Comparison of ENCODE assay signal across 20 cellular contexts in genomic region chr11:106959386-106959785, GRCh38. TPM values are rescaled to one million over a fixed set of nuclear protein-coding genes. Genes with fewer than 3 reads are reported as not detected.
DNase-seq lines count a peak whose midpoint lies in the region; ATAC-seq, FAIRE-seq and TF ChIP-seq lines count a peak whose summit lies in the region.
"Had no signal": no experiment of that assay in that cellular context is flagged by ENCODE, and none has a peak within 500 bp of the region (broad histone marks: within the 10 kb centered on the region; RNA-seq: fewer than 3 reads in every experiment).

No MANE protein-coding gene starts in this region.

- no peak for DNase-seq in A673 (ENCODE audit: low spot score)
- no peak for DNase-seq in H1 (ENCODE audit: low read depth in 1 of 2, low spot score in 2 of 2)
- DNase-seq in neural progenitor cell (ENCODE audit: low spot score) = no peak
- DNase-seq in colonic mucosa = no peak
- no peak for DNase-seq in upper lobe of left lung
- DNase-seq in GM10248 (ENCODE audit: extremely low spot score) = no peak
- DNase-seq: COR-L47, EL, HCEC 1CT, KBM-7, MV-4-11, NCI-H1417, NCI-H1930, NCI-H2171 treated with DMSO at 0.1 percent for 48 hours, NCI-H748 treated with DMSO at 0.1 percent for 48 hours, RPMI8226 had no signal

- peaks cover 3% of the 10 kb centered on the region for H3F3A ChIP-seq in neural progenitor cell (ENCODE audit: low read depth)

- H4K5ac ChIP-seq in H1 (ENCODE audit: insufficient read length, low read depth, low read length) = no peak overlapping the region

- H3K27me3 Mint-ChIP-seq in neural progenitor cell (ENCODE audit: insufficient read depth, low read depth) = no peaks in the 10 kb centered on the region

- no peak overlapping the region for H2AK5ac ChIP-seq in H1 (ENCODE audit: low read depth, low read length)

- no peaks in the 10 kb centered on the region for H3K36me3 ChIP-seq in A673 (ENCODE audit: insufficient read depth, low read length, poor library complexity, severe bottlenecking)
- H3K36me3 ChIP-seq in HUES48 (ENCODE audit: control insufficient read depth, insufficient read depth, low read length) = no peaks in the 10 kb centered on the region
- no peaks in the 10 kb centered on the region for H3K36me3 ChIP-seq in H1 (ENCODE audit: control insufficient read depth in 2 of 4, insufficient read depth in 4 of 4, low read length in 3 of 4)
- H3K36me3 ChIP-seq in neural progenitor cell = no peaks in the 10 kb centered on the region
- H3K36me3 ChIP-seq in colonic mucosa = no peaks in the 10 kb centered on the region
- no peaks in the 10 kb centered on the region for H3K36me3 ChIP-seq in upper lobe of left lung
- H3K36me3 ChIP-seq: SJSA1 had no signal

- BruUV-seq in A673 (replicated peaks; lab: Mats Ljungman, UMichigan) = no TSS peak

- WGBS in H1 (ENCODE audit: extremely low coverage in 1 of 2, insufficient coverage in 1 of 2, insufficient read length in 1 of 2, insufficient replicate concordance in 2 of 2, low coverage in 1 of 2, low lambda C conversion rate in 2 of 2, missing lambda C conversion rate in 1 of 2), 2 experiments = 79% methylated on average over 3 of the region's 3 CpGs; no CpG with 5 or more reads in 1 of the 2 experiments
- WGBS in upper lobe of left lung, 2 donors = 77 to 80% methylated on average over 3 of the region's 3 CpGs

- H3K4me3 ChIP-seq in A673 (ENCODE audit: low read depth, low read length, poor library complexity, severe bottlenecking) (no peak overlapping the region), HUES48 (ENCODE audit: low read depth, low read length) (no peak overlapping the region), H1 (ENCODE audit: extremely low read depth in 1 of 4, insufficient read depth in 2 of 4, low read depth in 3 of 4, low read length in 4 of 4) (no peak overlapping the region), neural progenitor cell (no peak overlapping the region), colonic mucosa (no peak overlapping the region), upper lobe of left lung (no peak overlapping the region)
- H3K4me3 ChIP-seq: SJSA1 had no signal

- POLR2A ChIA-PET in A673 (lab: Charles Lee; ENCODE audit: low non-redundant PET) = interaction anchor here (0.5 to 0.6 kb wide), 2 partner anchors 9 to 882 kb away, joined by 3 to 7 read pairs; partner anchors contain the start of genes AASDHPPT and KBTBD3
- POLR2A ChIA-PET in H1 (lab: Charles Lee; ENCODE audit: partially characterized antibody) = interaction anchor here (0.7 kb wide), 1 partner anchor 70 kb away, joined by 3 read pairs; no protein-coding TSS in a partner anchor
- POLR2A ChIA-PET in GM10248 (lab: Yijun Ruan, JAX) = no interaction called here

- no peaks in the 10 kb centered on the region for H3K9me3 Mint-ChIP-seq in neural progenitor cell

- H4K20me1 ChIP-seq in H1 (replicated peaks in 1 of 2; ENCODE audit: control insufficient read depth in 1 of 2, insufficient read depth in 2 of 2, low read length in 2 of 2) (no peaks in the 10 kb centered on the region), neural progenitor cell (ENCODE audit: low read depth) (no peaks in the 10 kb centered on the region)

- intact Hi-C loops in A673 (cut with micrococcal nuclease; ENCODE audit: unreplicated experiment) = loop anchor here (5.0 kb wide), 1 partner anchor 42 kb away; no protein-coding TSS in a partner anchor
- intact Hi-C loops in colonic mucosa (cut with DNase I) = no loop called here

- no peak overlapping the region for H4K91ac ChIP-seq in H1 (replicated peaks; ENCODE audit: insufficient read length, low read length)

- peaks cover 38% of the 10 kb centered on the region for H3K4me1 Mint-ChIP-seq in neural progenitor cell
- H3K4me1 Mint-ChIP-seq: CD14-positive monocyte had no signal

- no peak overlapping the region for H3K14ac ChIP-seq in H1 (ENCODE audit: insufficient read length)

- no peak overlapping the region for H3K23ac ChIP-seq in H1 (ENCODE audit: insufficient read length)

- H3K4me3 Mint-ChIP-seq in neural progenitor cell = no peak overlapping the region
- H3K4me3 Mint-ChIP-seq: CD14-positive monocyte had no signal

- H2BK20ac ChIP-seq in H1 (ENCODE audit: low read length) = no peak overlapping the region

- TF ChIP-seq EP300 in H1 (IDR thresholded peaks at IDR 0.05; ENCODE audit: borderline replicate concordance in 1 of 2, low read depth in 2 of 2, low read length in 2 of 2) = no peak
- no peak for TF ChIP-seq EP300 in upper lobe of left lung (IDR thresholded peaks at IDR 0.05)

- H2BK120ac ChIP-seq in H1 (replicated peaks; ENCODE audit: low read depth, low read length) = no peak overlapping the region

- H3K27ac ChIP-seq in A673 (ENCODE audit: low read depth, low read length, poor library complexity, severe bottlenecking) = peak overlapping the region; percentile 94
- peak overlapping the region; percentile 59 for H3K27ac ChIP-seq in HUES48 (ENCODE audit: low read depth, low read length)
- no peak overlapping the region for H3K27ac ChIP-seq in H1 (ENCODE audit: low read depth, low read length)
- no peak overlapping the region for H3K27ac ChIP-seq in neural progenitor cell
- H3K27ac ChIP-seq in colonic mucosa = no peak overlapping the region
- H3K27ac ChIP-seq in upper lobe of left lung = peak overlapping the region in 2 of 4 donors; percentile 7 to 46
- H3K27ac ChIP-seq: SJSA1 had no signal

- no peak overlapping the region for H3K56ac ChIP-seq in H1 (replicated peaks; ENCODE audit: insufficient read length, low read depth, low read length)

- FAIRE-seq in H1 (lab: Jason Lieb, UNC) = no peak

- H2BK5ac ChIP-seq in H1 (ENCODE audit: low read depth, low read length) = no peak overlapping the region

- H3K9me3 ChIP-seq in A673 (ENCODE audit: low read depth, low read length, poor library complexity, severe bottlenecking) = no peaks in the 10 kb centered on the region
- H3K9me3 ChIP-seq in HUES48 (ENCODE audit: control insufficient read depth, insufficient read depth, low read length) = no peaks in the 10 kb centered on the region; the same call in 1 of the 2 replicates
- H3K9me3 ChIP-seq in H1 (ENCODE audit: insufficient read depth in 2 of 2, low read depth in 1 of 2, low read length in 1 of 2) = no peaks in the 10 kb centered on the region
- H3K9me3 ChIP-seq in neural progenitor cell (ENCODE audit: low read depth) = no peaks in the 10 kb centered on the region
- H3K9me3 ChIP-seq in colonic mucosa = no peaks in the 10 kb centered on the region
- H3K9me3 ChIP-seq in upper lobe of left lung = no peaks in the 10 kb centered on the region
- H3K9me3 ChIP-seq: SJSA1 had no signal

- TF ChIP-seq POLR2A in H1 (IDR thresholded peaks at IDR 0.05; ENCODE audit: control extremely low read depth in 1 of 2, low read depth in 2 of 2, low read length in 2 of 2) (no peak), upper lobe of left lung (IDR thresholded peaks at IDR 0.05) (no peak)

- no peak overlapping the region for H3K4ac ChIP-seq in H1 (replicated peaks; ENCODE audit: insufficient read length, low read depth, low read length)

- peaks cover 2% of the 10 kb centered on the region for H3K36me3 Mint-ChIP-seq in neural progenitor cell
- H3K36me3 Mint-ChIP-seq: CD14-positive monocyte had no signal

- CTCF ChIA-PET in A673 (lab: Charles Lee) (no interaction called here), H1 (lab: Charles Lee; ENCODE audit: partially characterized antibody) (interaction anchor here (0.6 to 2.1 kb wide), 6 partner anchors 10 to 491 kb away, joined by 3 to 7 read pairs (median 4); no protein-coding TSS in a partner anchor), GM10248 (lab: Yijun Ruan, JAX) (interaction anchor here (1.2 to 1.7 kb wide), 3 partner anchors 13 to 30 kb away, joined by 3 to 4 read pairs (median 4); no protein-coding TSS in a partner anchor)

- H3K79me2 ChIP-seq in H1 (ENCODE audit: control insufficient read depth in 1 of 2, insufficient read depth in 2 of 2, low read length in 2 of 2) (no peaks in the 10 kb centered on the region), neural progenitor cell (ENCODE audit: low read depth) (no peaks in the 10 kb centered on the region)

- no peaks in the 10 kb centered on the region for H3K79me1 ChIP-seq in H1 (ENCODE audit: low read depth, low read length)

- H2BK12ac ChIP-seq in H1 (ENCODE audit: low read depth, low read length) = no peak overlapping the region

- H3K23me2 ChIP-seq in H1 (ENCODE audit: low read depth, low read length) = peaks cover 2% of the 10 kb centered on the region; the same call in 1 of the 2 replicates

- no peak for TF ChIP-seq CTCF in A673 (conservative IDR thresholded peaks at IDR 0.05; ENCODE audit: low read depth, low read length)
- TF ChIP-seq CTCF in H1 (IDR thresholded peaks at IDR 0.05; ENCODE audit: control extremely low read depth in 1 of 3, insufficient read depth in 1 of 3, low read depth in 1 of 3, low read length in 3 of 3) = no peak
- no peak for TF ChIP-seq CTCF in neural progenitor cell (IDR thresholded peaks at IDR 0.05)
- TF ChIP-seq CTCF in colonic mucosa (IDR thresholded peaks at IDR 0.05) = no peak
- no peak for TF ChIP-seq CTCF in upper lobe of left lung (IDR thresholded peaks at IDR 0.05)
- TF ChIP-seq CTCF in GM10248 (IDR thresholded peaks at IDR 0.05; ENCODE audit: control extremely low read depth, extremely low read depth, low read depth, missing control alignments) = no peak

- no peak overlapping the region for H3K4me2 ChIP-seq in H1 (ENCODE audit: insufficient read depth in 1 of 2, low read depth in 2 of 2, low read length in 2 of 2)
- H3K4me2 ChIP-seq in neural progenitor cell = peak overlapping the region; percentile 2

- H3K18ac ChIP-seq in H1 (ENCODE audit: extremely low read depth, low read length) = no peak overlapping the region

- H3K9ac ChIP-seq in HUES48 (ENCODE audit: low read depth, low read length) = no peak overlapping the region
- H3K9ac ChIP-seq in H1 (replicated peaks in 1 of 4; ENCODE audit: extremely low read depth in 1 of 4, low read depth in 3 of 4, low read length in 3 of 4) = no peak overlapping the region
- no peak overlapping the region for H3K9ac ChIP-seq in neural progenitor cell
- H3K9ac ChIP-seq in colonic mucosa (ENCODE audit: low read depth in 2 of 2, low read length in 2 of 2) = no peak overlapping the region

- no peak overlapping the region for H4K8ac ChIP-seq in H1 (ENCODE audit: extremely low read depth, insufficient read depth, low read length)

- H3K4me1 ChIP-seq in A673 (ENCODE audit: insufficient read depth, low read length, poor library complexity, severe bottlenecking) = peaks cover 71% of the 10 kb centered on the region
- H3K4me1 ChIP-seq in HUES48 (ENCODE audit: control insufficient read depth, insufficient read depth, low read length) = peaks cover 50% of the 10 kb centered on the region
- H3K4me1 ChIP-seq in H1 (replicated peaks in 1 of 4; ENCODE audit: control insufficient read depth in 3 of 4, insufficient read depth in 4 of 4, low read length in 3 of 4) = peaks cover 6 to 25% (median 14%) of the 10 kb centered on the region in 4 experiments
- peaks cover 39% of the 10 kb centered on the region for H3K4me1 ChIP-seq in neural progenitor cell
- H3K4me1 ChIP-seq in colonic mucosa = no peaks in the 10 kb centered on the region
- H3K4me1 ChIP-seq in upper lobe of left lung = no peaks in the 10 kb centered on the region

- no peak overlapping the region for H2BK15ac ChIP-seq in H1 (ENCODE audit: low read length)

- H2AFZ ChIP-seq in H1 (ENCODE audit: low read length) (0 out of 2 replicates have a peak overlapping the region, but pooled peaks have one; percentile 19), neural progenitor cell (replicated peaks) (peak overlapping the region; percentile 55)

- ATAC-seq in HG02981 (IDR thresholded peaks at IDR 0.05; ENCODE audit: unreplicated experiment) = no peak
- no peak for ATAC-seq in upper lobe of left lung (ENCODE audit: low FRiP score in 2 of 2)

- H3K27me3 ChIP-seq in A673 (replicated peaks; ENCODE audit: insufficient read depth, low read depth, low read length, poor library complexity) (no peaks in the 10 kb centered on the region), HUES48 (ENCODE audit: control insufficient read depth, insufficient read depth, low read length) (no peaks in the 10 kb centered on the region), H1 (replicated peaks in 1 of 4; ENCODE audit: control insufficient read depth in 3 of 4, extremely low read depth in 1 of 4, insufficient read depth in 3 of 4, low read length in 3 of 4) (no peaks in the 10 kb centered on the region), neural progenitor cell (no peaks in the 10 kb centered on the region), colonic mucosa (no peaks in the 10 kb centered on the region), upper lobe of left lung (no peaks in the 10 kb centered on the region)
- H3K27me3 ChIP-seq: SJSA1 had no signal

- H3K27ac Mint-ChIP-seq in neural progenitor cell = peak overlapping the region; percentile 79
- H3K27ac Mint-ChIP-seq: CD14-positive monocyte had no signal

- no peak for TF ChIP-seq RAD21 in H1 (IDR thresholded peaks at IDR 0.05 in 1 of 2, conservative IDR thresholded peaks at IDR 0.05 in 1 of 2; ENCODE audit: low read depth in 2 of 2, low read length in 2 of 2)

RNA-seq across cellular contexts. Expression of gene GUCY1A2, which starts 58.9 kb away (rescaled TPM):
- total RNA-seq in A673 (2021) = 5.3 and 5.4 TPM in 2 replicates
- total RNA-seq in H1 (2021; fragmentation: NEBNext Ultra II Directional; extraction: Animal tissue kit (Norgen Biotek cat#: 25700)) = 1.6 and 1.9 TPM in 2 replicates
- polyA plus RNA-seq in H1 (2011; rRNA removed) = 0.09 and 0.11 TPM in 2 replicates
- polyA plus RNA-seq in H1 (2011; cell fraction: cytosol; rRNA removed) = 0.16 TPM
- 0.21 TPM for polyA plus RNA-seq in H1 (2011; cell fraction: nucleus; rRNA removed)
- 0.38 to 0.55 TPM (median 0.46 TPM) in 4 replicates for polyA plus RNA-seq in H1 (2012, experiment 1 of 2)
- 0.16 TPM for polyA plus RNA-seq in H1 (2012, experiment 2 of 2)
- polyA plus RNA-seq in H1 (2013, experiment 1 of 2) = 0.34 TPM
- polyA plus RNA-seq in H1 (2013, experiment 2 of 2) = 0.46 TPM
- 2.2 and 2.9 TPM in 2 replicates for polyA minus RNA-seq in H1 (2011; rRNA and poly(A)+ RNA removed)
- 0.37 TPM for polyA minus RNA-seq in H1 (2011; cell fraction: cytosol; rRNA and poly(A)+ RNA removed)
- 6.6 TPM for polyA minus RNA-seq in H1 (2011; cell fraction: nucleus; rRNA and poly(A)+ RNA removed)
- 0.54 and 0.56 TPM in 2 replicates for total RNA-seq in neural progenitor cell (ENCODE audit: low replicate concordance)
- total RNA-seq in colonic mucosa = 1 to 10 TPM in 1 of 2 donors, under 1 TPM in 1; 0.77 to 1.2 TPM
- total RNA-seq in upper lobe of left lung = 10 to 100 TPM in 3 of 6 donors, 1 to 10 TPM in 3; 4.2 to 22.9 (median 9.2) TPM
- polyA plus RNA-seq: CD14-positive monocyte had no signal

Comparison
In these comparisons a context has a peak if more than half of its experiments do, and no peak if none do; other contexts are left out.
1. H3K27ac ChIP-seq: peak in A673 (single experiment) and HUES48 (single experiment); none in H1 (single experiment), neural progenitor cell (single experiment) and colonic mucosa (single experiment).